ENCODE assay signal across 29 cellular contexts in genomic region chr4:110543577-110543976, GRCh38.
"Had no signal": no experiment of that assay in that cellular context is flagged by ENCODE, and none has a peak within 500 bp of the region (broad histone marks: within the 10 kb centered on the region; RNA-seq: fewer than 3 reads in every experiment).

No MANE protein-coding gene starts in this region.

- H3K4me1 ChIP-seq: adrenal gland, Peyer's patch, SJSA1 had no signal

- H3K4me2 ChIP-seq: SK-N-SH had no signal

- H3K27ac Mint-ChIP-seq: activated CD4-positive, alpha-beta T cell treated with anti-CD3 and anti-CD28 coated beads for 36 hours; activated CD4-positive, alpha-beta T cell treated with anti-CD3 and anti-CD28 coated beads, Interleukin-2, amount 10 ng/mL, durations not matched to agents 7 days and 5 days; activated CD8-positive, alpha-beta T cell treated with anti-CD3 and anti-CD28 coated beads, Interleukin-2, amount 10 ng/mL, durations not matched to agents 7 days and 5 days; activated naive CD4-positive, alpha-beta T cell treated with anti-CD3 and anti-CD28 coated beads, Interleukin-2, amount 50 U/mL, for 72 hours; activated T-cell treated with anti-CD3 and anti-CD28 coated beads, Interleukin-2, amount 50 U/mL, for 24 hours; activated T-helper 2 cell treated with anti-CD3 and anti-CD28 coated beads, Interferon-gamma antibody, Interleukin-2, Interleukin-4, amounts not matched to agents 10 μg/mL and 5 μg/mL and 100 μg/mL, durations not matched to agents 14 hours and 24 hours and 36 hours; brain; T-helper 1 cell treated with Interleukin-12 subunit alpha and Interleukin-12 subunit beta and Interleukin-4 antibody, amounts not matched to agents 30 μg/mL and 1 μg/mL, for 36 hours; T-helper 2 cell treated with Interferon-gamma antibody and Interleukin-4, amounts not matched to agents 5 μg/mL and 100 μg/mL, for 36 hours; WTC11 had no signal

- H3K9me3 ChIP-seq: adrenal gland, Peyer's patch, SJSA1, SK-N-SH had no signal

- DNase-seq: activated CD4-positive, alpha-beta T cell treated with anti-CD3 and anti-CD28 coated beads for 36 hours; activated CD4-positive, alpha-beta T cell treated with anti-CD3 and anti-CD28 coated beads, Interleukin-2, amount 10 ng/mL, durations not matched to agents 7 days and 5 days; activated CD4-positive, alpha-beta T cell treated with anti-CD3 and anti-CD28 coated beads, Interleukin-2, amount 50 U/mL, for 48 hours; activated CD8-positive, alpha-beta T cell treated with anti-CD3 and anti-CD28 coated beads, Interleukin-2, amount 10 ng/mL, durations not matched to agents 7 days and 5 days; activated gamma-delta T cell; activated naive CD4-positive, alpha-beta T cell treated with Interleukin-2 at 50 U/mL for 16 hours; activated T-cell treated with anti-CD3 and anti-CD28 coated beads, Interleukin-2, amount 50 U/mL, for 24 hours; adrenal gland; caudate nucleus; cerebellar nuclear complex; KG1; NCI-H1105; NCI-H1417 treated with DMSO at 0.1 percent for 48 hours; NCI-H1694; NCI-H1930; NCI-H345; NCI-H524 treated with DMSO at 0.1 percent for 48 hours; PC-3; Peyer's patch; RPMI8226; SHP77 treated with DMSO at 0.1 percent for 48 hours; SK-N-SH had no signal

- H3K4me3 ChIP-seq: adrenal gland, Peyer's patch, SJSA1 had no signal

- H3K9me3 Mint-ChIP-seq: activated CD4-positive, alpha-beta T cell treated with anti-CD3 and anti-CD28 coated beads, Interleukin-2, amount 10 ng/mL, durations not matched to agents 7 days and 5 days; activated T-cell treated with anti-CD3 and anti-CD28 coated beads, Interleukin-2, amount 50 U/mL, for 24 hours; activated T-helper 2 cell treated with anti-CD3 and anti-CD28 coated beads, Interferon-gamma antibody, Interleukin-2, Interleukin-4, amounts not matched to agents 10 μg/mL and 5 μg/mL and 100 μg/mL, durations not matched to agents 14 hours and 24 hours and 36 hours; T-helper 1 cell treated with Interleukin-12 subunit alpha and Interleukin-12 subunit beta and Interleukin-4 antibody, amounts not matched to agents 30 μg/mL and 1 μg/mL, for 36 hours; T-helper 2 cell treated with Interferon-gamma antibody and Interleukin-4, amounts not matched to agents 5 μg/mL and 100 μg/mL, for 36 hours had no signal

- H3K4me1 Mint-ChIP-seq: activated CD4-positive, alpha-beta T cell treated with anti-CD3 and anti-CD28 coated beads for 36 hours; activated CD4-positive, alpha-beta T cell treated with anti-CD3 and anti-CD28 coated beads, Interleukin-2, amount 10 ng/mL, durations not matched to agents 7 days and 5 days; brain had no signal

- H3K36me3 Mint-ChIP-seq: activated naive CD4-positive, alpha-beta T cell treated with anti-CD3 and anti-CD28 coated beads, Interleukin-2, amount 50 U/mL, for 72 hours; brain; WTC11 had no signal

- H3K27ac ChIP-seq: adrenal gland, Peyer's patch, SJSA1 had no signal

- H3K27me3 ChIP-seq: adrenal gland, Peyer's patch, SJSA1 had no signal

- H3K9ac ChIP-seq: SK-N-SH had no signal

- H3K27me3 Mint-ChIP-seq: brain had no signal

- H3K4me3 Mint-ChIP-seq: activated CD4-positive, alpha-beta T cell treated with anti-CD3 and anti-CD28 coated beads for 36 hours; activated CD4-positive, alpha-beta T cell treated with anti-CD3 and anti-CD28 coated beads, Interleukin-2, amount 10 ng/mL, durations not matched to agents 7 days and 5 days; activated CD8-positive, alpha-beta T cell treated with anti-CD3 and anti-CD28 coated beads, Interleukin-2, amount 10 ng/mL, durations not matched to agents 7 days and 5 days; activated T-cell treated with anti-CD3 and anti-CD28 coated beads, Interleukin-2, amount 50 U/mL, for 24 hours; brain; T-helper 1 cell treated with Interleukin-12 subunit alpha and Interleukin-12 subunit beta and Interleukin-4 antibody, amounts not matched to agents 30 μg/mL and 1 μg/mL, for 36 hours; T-helper 2 cell treated with Interferon-gamma antibody and Interleukin-4, amounts not matched to agents 5 μg/mL and 100 μg/mL, for 36 hours; WTC11 had no signal

- H3K36me3 ChIP-seq: adrenal gland, SJSA1 had no signal
